ENCODE assay signal across 22 cellular contexts in genomic region chr22:39490966-39491680, GRCh38. TPM values are rescaled to one million over a fixed set of nuclear protein-coding genes. Genes with fewer than 3 reads are reported as not detected.
"Had no signal": no experiment of that assay in that cellular context is flagged by ENCODE, and none has a peak within 500 bp of the region (broad histone marks: within the 10 kb centered on the region; RNA-seq: fewer than 3 reads in every experiment).

No MANE protein-coding gene starts in this region.

- H3K9me3 ChIP-seq: esophagus squamous epithelium, gastroesophageal sphincter, left ventricle myocardium inferior, neutrophil, testis, tibial nerve, upper lobe of right lung had no signal

- H3K4me3 ChIP-seq: esophagus squamous epithelium, gastroesophageal sphincter, left ventricle myocardium inferior, lung, smooth muscle cell, testis, tibial nerve, upper lobe of right lung had no signal

- H3K4me3 Mint-ChIP-seq: dendritic cell treated with granulocyte-macrophage colony-stimulating factor and Interleukin-4, amounts not matched to agents 40 ng/mL and 50 ng/mL, for 4 days; natural killer cell treated with Interleukin-12 subunit alpha and Interleukin-12 subunit beta and Interleukin-15 and Interleukin-18, amount 100 ng/mL, for 72 hours had no signal

- H3K27me3 ChIP-seq: esophagus squamous epithelium, neutrophil, testis, tibial nerve, upper lobe of right lung had no signal

- H3K9me3 Mint-ChIP-seq: dendritic cell treated with granulocyte-macrophage colony-stimulating factor and Interleukin-4, amounts not matched to agents 40 ng/mL and 50 ng/mL, for 4 days; natural killer cell treated with Interleukin-12 subunit alpha and Interleukin-12 subunit beta and Interleukin-15 and Interleukin-18, amount 100 ng/mL, for 72 hours; stimulated activated naive B cell treated with anti-CD40 and anti-IgM and Interleukin-4, amounts not matched to agents 10 μg/mL and 1 μg/mL and 100 μg/mL, for 72 hours; stimulated activated naive CD8-positive, alpha-beta T cell treated with anti-CD3 and anti-CD28 coated beads, Interleukin-15, amount 100 ng/mL, for 72 hours had no signal

- H3K27ac ChIP-seq: esophagus squamous epithelium, gastroesophageal sphincter, left ventricle myocardium inferior, neutrophil, testis, upper lobe of right lung had no signal

- H3K27ac Mint-ChIP-seq: dendritic cell treated with granulocyte-macrophage colony-stimulating factor and Interleukin-4, amounts not matched to agents 40 ng/mL and 50 ng/mL, for 4 days; natural killer cell treated with Interleukin-12 subunit alpha and Interleukin-12 subunit beta and Interleukin-15 and Interleukin-18, amount 100 ng/mL, for 72 hours; stimulated activated naive B cell treated with anti-CD40 and anti-IgM and Interleukin-4, amounts not matched to agents 10 μg/mL and 1 μg/mL and 100 μg/mL, for 72 hours had no signal

- H3K27me3 Mint-ChIP-seq: dendritic cell treated with granulocyte-macrophage colony-stimulating factor and Interleukin-4, amounts not matched to agents 40 ng/mL and 50 ng/mL, for 4 days; natural killer cell treated with Interleukin-12 subunit alpha and Interleukin-12 subunit beta and Interleukin-15 and Interleukin-18, amount 100 ng/mL, for 72 hours; stimulated activated naive B cell treated with anti-CD40 and anti-IgM and Interleukin-4, amounts not matched to agents 10 μg/mL and 1 μg/mL and 100 μg/mL, for 72 hours; stimulated activated naive CD8-positive, alpha-beta T cell treated with anti-CD3 and anti-CD28 coated beads, Interleukin-15, amount 100 ng/mL, for 72 hours had no signal

- FAIRE-seq: colon had no signal

- H3K36me3 ChIP-seq: esophagus squamous epithelium, neutrophil, upper lobe of right lung had no signal

- H3K36me3 Mint-ChIP-seq: natural killer cell treated with Interleukin-12 subunit alpha and Interleukin-12 subunit beta and Interleukin-15 and Interleukin-18, amount 100 ng/mL, for 72 hours had no signal

- H3K4me2 ChIP-seq: smooth muscle cell had no signal

- DNase-seq: cerebellar nuclear complex; esophagus squamous epithelium; foreskin fibroblast; glutamatergic neuron; islet precursor cell; left ventricle myocardium inferior; mesenchymal stem cell; midbrain; stimulated activated CD4-positive, alpha-beta T cell treated with anti-CD3 and anti-CD28 coated beads, Interleukin-4, amount 100 ng/mL, for 1 hour; stimulated activated naive B cell treated with anti-CD40 and anti-IgM and Interleukin-4, amounts not matched to agents 10 μg/mL and 1 μg/mL and 100 μg/mL, for 72 hours; stimulated activated naive CD8-positive, alpha-beta T cell treated with anti-CD3 and anti-CD28 coated beads, Interleukin-15, amount 100 ng/mL, for 72 hours; testis; upper lobe of right lung had no signal

RNA-seq across cellular contexts. Expression of gene MGAT3, which starts 34.3 kb away (rescaled TPM):
- total RNA-seq: pulmonary artery endothelial cell had no signal
